Comparison of ENCODE assay signal across 9 cellular contexts in the genomic region with DNA sequence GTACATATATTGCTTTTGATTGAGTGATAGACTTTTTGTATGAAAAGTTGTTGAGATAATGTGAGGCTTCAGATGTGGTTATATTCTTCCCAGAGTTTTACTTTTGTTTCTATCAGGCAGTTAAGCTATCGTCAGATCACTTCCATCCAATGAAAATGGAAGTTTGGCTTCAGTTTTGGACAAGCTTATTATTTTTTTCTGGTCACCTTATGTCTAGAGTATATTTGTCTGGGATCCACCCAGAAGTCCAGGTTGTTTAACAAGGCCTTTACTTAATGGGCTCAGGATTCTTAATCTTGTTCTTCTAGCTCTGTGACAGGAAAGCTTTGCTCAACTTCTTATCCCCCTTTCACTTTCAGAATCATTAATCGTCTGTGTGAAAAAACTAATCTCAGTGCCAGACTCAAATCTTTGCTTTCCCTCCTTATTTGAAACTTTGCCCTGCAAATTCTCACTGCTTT.
DNase-seq lines count a peak whose midpoint lies in the region; ATAC-seq, FAIRE-seq and TF ChIP-seq lines count a peak whose summit lies in the region.
"Had no signal": no experiment of that assay in that cellular context is flagged by ENCODE, and none has a peak within 500 bp of the region (broad histone marks: within the 10 kb centered on the region; RNA-seq: fewer than 3 reads in every experiment).

No MANE protein-coding gene starts in this region.

- H4K8ac ChIP-seq in mesendoderm (ENCODE audit: low read depth, low read length) = no peak overlapping the region

- intact Hi-C loops in activated T-helper 1 cell treated with anti-CD3 and anti-CD28 coated beads, Interleukin-12 subunit alpha, Interleukin-12 subunit beta, Interleukin-2, Interleukin-4 antibody, amounts not matched to agents 30 ng/mL and 10 ng/mL and 1 ng/mL, durations not matched to agents 14 hours and 24 hours and 36 hours (cut with micrococcal nuclease) = loop anchor here (1.0 to 5.0 kb wide), 5 partner anchors 150 to 806 kb away; a partner anchor contains a TSS
- intact Hi-C loops in kidney (cut with DNase I) = no loop called here

- H2AK5ac ChIP-seq in mesendoderm (ENCODE audit: low read length) = no peak overlapping the region

- no peak overlapping the region for H3K18ac ChIP-seq in mesendoderm (ENCODE audit: low read length)

- H3K4me2 ChIP-seq in mesendoderm (ENCODE audit: low read length) = no peak overlapping the region

- peak overlapping the region; percentile 80 for H3K27ac Mint-ChIP-seq in activated T-helper 1 cell treated with anti-CD3 and anti-CD28 coated beads, Interleukin-12 subunit alpha, Interleukin-12 subunit beta, Interleukin-2, Interleukin-4 antibody, amounts not matched to agents 30 ng/mL and 10 ng/mL and 1 ng/mL, durations not matched to agents 14 hours and 24 hours and 36 hours
- H3K27ac Mint-ChIP-seq in type B pancreatic cell = peak overlapping the region; percentile 10

- H3K4me1 ChIP-seq in kidney (ENCODE audit: control insufficient read depth in 1 of 2, insufficient read depth in 1 of 2, low read depth in 1 of 2, low read length in 2 of 2) (peaks cover 0 to 9% of the 10 kb centered on the region in 2 donors), mesendoderm (ENCODE audit: control insufficient read depth, low read depth, low read length) (no peaks in the 10 kb centered on the region)

- DNase-seq in activated T-helper 1 cell treated with anti-CD3 and anti-CD28 coated beads, Interleukin-12 subunit alpha, Interleukin-12 subunit beta, Interleukin-2, Interleukin-4 antibody, amounts not matched to agents 30 ng/mL and 10 ng/mL and 1 ng/mL, durations not matched to agents 14 hours and 24 hours and 36 hours (ENCODE audit: low spot score) = no peak
- DNase-seq in kidney (no peak), type B pancreatic cell (ENCODE audit: extremely low spot score, unreplicated experiment) (no peak), cerebellar cortex (ENCODE audit: low spot score) (no peak), mesendoderm (no peak), H54 (ENCODE audit: insufficient read length, low spot score) (no peak)

- H2BK120ac ChIP-seq in mesendoderm (ENCODE audit: low read depth, low read length) = no peak overlapping the region

- no CpG with 5 or more reads among the region's 2 CpGs for WGBS in mesendoderm (ENCODE audit: extremely low coverage, insufficient coverage, low lambda C conversion rate)

- H3K9me3 Mint-ChIP-seq in activated T-helper 1 cell treated with anti-CD3 and anti-CD28 coated beads, Interleukin-12 subunit alpha, Interleukin-12 subunit beta, Interleukin-2, Interleukin-4 antibody, amounts not matched to agents 30 ng/mL and 10 ng/mL and 1 ng/mL, durations not matched to agents 14 hours and 24 hours and 36 hours = no peaks in the 10 kb centered on the region
- H3K9me3 Mint-ChIP-seq in type B pancreatic cell = no peaks in the 10 kb centered on the region
- H3K9me3 Mint-ChIP-seq: neural crest cell had no signal

- H3K36me3 ChIP-seq in kidney (ENCODE audit: control insufficient read depth in 1 of 2, insufficient read depth in 2 of 2, low read length in 2 of 2) (peaks cover 0 to 3% of the 10 kb centered on the region in 2 donors), mesendoderm (ENCODE audit: control insufficient read depth, insufficient read depth, low read length) (no peaks in the 10 kb centered on the region)

- H3K56ac ChIP-seq in mesendoderm (ENCODE audit: low read length) = no peak overlapping the region

- no peak for FAIRE-seq in kidney (lab: Jason Lieb, UNC)
- no peak for FAIRE-seq in H54 (lab: Jason Lieb, UNC)

- H2BK5ac ChIP-seq in mesendoderm (ENCODE audit: low read length) = no peak overlapping the region

- no peaks in the 10 kb centered on the region for H3K9me3 ChIP-seq in kidney (ENCODE audit: control insufficient read depth in 1 of 2, low read length in 2 of 2)

- H3K4me3 ChIP-seq in kidney (ENCODE audit: low read length in 2 of 2) (peak overlapping the region; percentile 48 to 76), mesendoderm (ENCODE audit: low read length) (no peak overlapping the region)

- H3K79me1 ChIP-seq in mesendoderm (ENCODE audit: low read length) = no peaks in the 10 kb centered on the region

- ATAC-seq in GM18858 (IDR thresholded peaks at IDR 0.05; ENCODE audit: unreplicated experiment) = peak; percentile 58
- peak; percentile 63 for ATAC-seq in HG02798 (IDR thresholded peaks at IDR 0.05; ENCODE audit: poor library complexity, unreplicated experiment)

- H4K5ac ChIP-seq in mesendoderm (ENCODE audit: low read length) = no peak overlapping the region

- no peaks in the 10 kb centered on the region for H3K27me3 ChIP-seq in mesendoderm (ENCODE audit: insufficient read depth, low read length, poor library complexity)

- H3K79me2 ChIP-seq in mesendoderm (ENCODE audit: control insufficient read depth, insufficient read depth, low read length) = no peaks in the 10 kb centered on the region

- H3K4me1 Mint-ChIP-seq in activated T-helper 1 cell treated with anti-CD3 and anti-CD28 coated beads, Interleukin-12 subunit alpha, Interleukin-12 subunit beta, Interleukin-2, Interleukin-4 antibody, amounts not matched to agents 30 ng/mL and 10 ng/mL and 1 ng/mL, durations not matched to agents 14 hours and 24 hours and 36 hours (ENCODE audit: low read depth) = peaks cover 38% of the 10 kb centered on the region
- H3K4me1 Mint-ChIP-seq in type B pancreatic cell (ENCODE audit: unreplicated experiment) = peaks cover 15% of the 10 kb centered on the region
- H3K4me1 Mint-ChIP-seq: neural crest cell had no signal

- H3K4me3 Mint-ChIP-seq in activated T-helper 1 cell treated with anti-CD3 and anti-CD28 coated beads, Interleukin-12 subunit alpha, Interleukin-12 subunit beta, Interleukin-2, Interleukin-4 antibody, amounts not matched to agents 30 ng/mL and 10 ng/mL and 1 ng/mL, durations not matched to agents 14 hours and 24 hours and 36 hours = peak overlapping the region; percentile 74
- H3K4me3 Mint-ChIP-seq in type B pancreatic cell = peak overlapping the region; percentile 37
- H3K4me3 Mint-ChIP-seq: neural crest cell had no signal

- no peak overlapping the region for H3K4ac ChIP-seq in mesendoderm (ENCODE audit: low read depth, low read length)

- H3K23ac ChIP-seq in mesendoderm (ENCODE audit: low read length) = no peak overlapping the region

- H3K36me3 Mint-ChIP-seq in activated T-helper 1 cell treated with anti-CD3 and anti-CD28 coated beads, Interleukin-12 subunit alpha, Interleukin-12 subunit beta, Interleukin-2, Interleukin-4 antibody, amounts not matched to agents 30 ng/mL and 10 ng/mL and 1 ng/mL, durations not matched to agents 14 hours and 24 hours and 36 hours (ENCODE audit: low read depth) = peaks cover 21% of the 10 kb centered on the region
- peaks cover 23% of the 10 kb centered on the region for H3K36me3 Mint-ChIP-seq in type B pancreatic cell

- no peak for TF ChIP-seq POLR2A in H54 (IDR thresholded peaks at IDR 0.05; ENCODE audit: low read depth, low read length)

- H3K9ac ChIP-seq in kidney (ENCODE audit: low read length in 2 of 2) (peak overlapping the region; percentile 33 to 66), mesendoderm (ENCODE audit: low read length) (no peak overlapping the region)

- H2BK15ac ChIP-seq in mesendoderm (replicated peaks; ENCODE audit: low read depth) = no peak overlapping the region

- H3K27ac ChIP-seq in kidney (ENCODE audit: low read depth in 2 of 2, low read length in 2 of 2) (peak overlapping the region; percentile 16 to 54), mesendoderm (ENCODE audit: low read depth, low read length) (no peak overlapping the region)

- no peak for TF ChIP-seq CTCF in kidney (IDR thresholded peaks at IDR 0.05; ENCODE audit: borderline replicate concordance, extremely low read depth, insufficient read depth)
- TF ChIP-seq CTCF in type B pancreatic cell (conservative IDR thresholded peaks at IDR 0.05) = no peak

- H3K27me3 Mint-ChIP-seq in activated T-helper 1 cell treated with anti-CD3 and anti-CD28 coated beads, Interleukin-12 subunit alpha, Interleukin-12 subunit beta, Interleukin-2, Interleukin-4 antibody, amounts not matched to agents 30 ng/mL and 10 ng/mL and 1 ng/mL, durations not matched to agents 14 hours and 24 hours and 36 hours (ENCODE audit: insufficient read depth) = no peaks in the 10 kb centered on the region
- no peaks in the 10 kb centered on the region for H3K27me3 Mint-ChIP-seq in type B pancreatic cell
